Comparison of ENCODE assay signal across 9 cellular contexts in genomic region chr6:159790947-159791598, GRCh38. TPM values are rescaled to one million over a fixed set of nuclear protein-coding genes. Genes with fewer than 3 reads are reported as not detected.
DNase-seq lines count a peak whose midpoint lies in the region; ATAC-seq lines count a peak whose summit lies in the region.
"Had no signal": no experiment of that assay in that cellular context is flagged by ENCODE, and none has a peak within 500 bp of the region (broad histone marks: within the 10 kb centered on the region; RNA-seq: fewer than 3 reads in every experiment).

No MANE protein-coding gene starts in this region.

- H3K9me3 Mint-ChIP-seq in activated T-helper 1 cell treated with anti-CD3 and anti-CD28 coated beads, Interleukin-12 subunit alpha, Interleukin-12 subunit beta, Interleukin-2, Interleukin-4 antibody, amounts not matched to agents 30 ng/mL and 10 ng/mL and 1 ng/mL, durations not matched to agents 14 hours and 24 hours and 36 hours: no peaks in the 10 kb centered on the region

- H3K4me1 Mint-ChIP-seq in activated T-helper 1 cell treated with anti-CD3 and anti-CD28 coated beads, Interleukin-12 subunit alpha, Interleukin-12 subunit beta, Interleukin-2, Interleukin-4 antibody, amounts not matched to agents 30 ng/mL and 10 ng/mL and 1 ng/mL, durations not matched to agents 14 hours and 24 hours and 36 hours (ENCODE audit: low read depth): peaks cover 54% of the 10 kb centered on the region

- peak overlapping the region; percentile 80 to 99 (median 96) for H3K9ac ChIP-seq in BLaER1 treated with 17β-estradiol and CSF1 and Interleukin-3, amounts not matched to agents 10 nM and 100 nM
- peak overlapping the region; percentile 89 for H3K9ac ChIP-seq in HUES64 (ENCODE audit: low read depth, low read length)

- intact Hi-C loops in activated T-helper 1 cell treated with anti-CD3 and anti-CD28 coated beads, Interleukin-12 subunit alpha, Interleukin-12 subunit beta, Interleukin-2, Interleukin-4 antibody, amounts not matched to agents 30 ng/mL and 10 ng/mL and 1 ng/mL, durations not matched to agents 14 hours and 24 hours and 36 hours (cut with micrococcal nuclease): loop anchor here (1.0 to 10.0 kb wide), 6 partner anchors 140 to 684 kb away; no protein-coding TSS in a partner anchor

- 18% methylated on average over 19 of the region's 19 CpGs for WGBS in HUES64

- peaks cover 38 to 53% (median 44%) of the 10 kb centered on the region in 10 experiments for H3K4me1 ChIP-seq in BLaER1 treated with 17β-estradiol and CSF1 and Interleukin-3, amounts not matched to agents 10 nM and 100 nM
- peaks cover 15% of the 10 kb centered on the region for H3K4me1 ChIP-seq in HUES64 (ENCODE audit: insufficient read depth, low read length)

- H3K4me3 Mint-ChIP-seq in activated T-helper 1 cell treated with anti-CD3 and anti-CD28 coated beads, Interleukin-12 subunit alpha, Interleukin-12 subunit beta, Interleukin-2, Interleukin-4 antibody, amounts not matched to agents 30 ng/mL and 10 ng/mL and 1 ng/mL, durations not matched to agents 14 hours and 24 hours and 36 hours: peak overlapping the region; percentile 96

- H3K4me2 ChIP-seq in BLaER1 treated with 17β-estradiol and CSF1 and Interleukin-3, amounts not matched to agents 10 nM and 100 nM: peak overlapping the region; percentile 86 to 99 (median 94)

- peaks cover 50 to 69% (median 60%) of the 10 kb centered on the region in 11 experiments for H3K36me3 ChIP-seq in BLaER1 treated with 17β-estradiol and CSF1 and Interleukin-3, amounts not matched to agents 10 nM and 100 nM
- H3K36me3 ChIP-seq in HUES64 (ENCODE audit: insufficient read depth, low read length): peaks cover 58% of the 10 kb centered on the region

- no peaks in the 10 kb centered on the region for H3K27me3 Mint-ChIP-seq in activated T-helper 1 cell treated with anti-CD3 and anti-CD28 coated beads, Interleukin-12 subunit alpha, Interleukin-12 subunit beta, Interleukin-2, Interleukin-4 antibody, amounts not matched to agents 30 ng/mL and 10 ng/mL and 1 ng/mL, durations not matched to agents 14 hours and 24 hours and 36 hours (ENCODE audit: insufficient read depth)

- H3K4me3 ChIP-seq in BLaER1 treated with 17β-estradiol and CSF1 and Interleukin-3, amounts not matched to agents 10 nM and 100 nM: peak overlapping the region; percentile 87 to 100 (median 98)
- H3K4me3 ChIP-seq in HUES64 (ENCODE audit: low read length) (peak overlapping the region; percentile 72), iPS-11a (ENCODE audit: low read depth, low read length) (peak overlapping the region; percentile 98)

- H3K27me3 ChIP-seq in BLaER1 treated with 17β-estradiol and CSF1 and Interleukin-3, amounts not matched to agents 10 nM and 100 nM: no peaks in the 10 kb centered on the region
- no peaks in the 10 kb centered on the region for H3K27me3 ChIP-seq in HUES64 (ENCODE audit: insufficient read depth, low read length)

- H3K9me3 ChIP-seq in BLaER1 treated with 17β-estradiol and CSF1 and Interleukin-3, amounts not matched to agents 10 nM and 100 nM (replicated peaks in 1 of 11): no peaks in the 10 kb centered on the region
- no peaks in the 10 kb centered on the region for H3K9me3 ChIP-seq in HUES64 (ENCODE audit: insufficient read depth, low read depth, low read length)

- H3K27ac ChIP-seq in BLaER1 treated with 17β-estradiol and CSF1 and Interleukin-3, amounts not matched to agents 10 nM and 100 nM: peak overlapping the region; percentile 74 to 95 (median 93)
- peak overlapping the region; percentile 89 for H3K27ac ChIP-seq in HUES64 (ENCODE audit: low read depth, low read length)

- peaks cover 51% of the 10 kb centered on the region for H3K36me3 Mint-ChIP-seq in activated T-helper 1 cell treated with anti-CD3 and anti-CD28 coated beads, Interleukin-12 subunit alpha, Interleukin-12 subunit beta, Interleukin-2, Interleukin-4 antibody, amounts not matched to agents 30 ng/mL and 10 ng/mL and 1 ng/mL, durations not matched to agents 14 hours and 24 hours and 36 hours (ENCODE audit: low read depth)

- peak overlapping the region; percentile 98 for H3K27ac Mint-ChIP-seq in activated T-helper 1 cell treated with anti-CD3 and anti-CD28 coated beads, Interleukin-12 subunit alpha, Interleukin-12 subunit beta, Interleukin-2, Interleukin-4 antibody, amounts not matched to agents 30 ng/mL and 10 ng/mL and 1 ng/mL, durations not matched to agents 14 hours and 24 hours and 36 hours

- DNase-seq in activated T-helper 1 cell treated with anti-CD3 and anti-CD28 coated beads, Interleukin-12 subunit alpha, Interleukin-12 subunit beta, Interleukin-2, Interleukin-4 antibody, amounts not matched to agents 30 ng/mL and 10 ng/mL and 1 ng/mL, durations not matched to agents 14 hours and 24 hours and 36 hours (ENCODE audit: low spot score): no peak
- DNase-seq in stimulated activated naive CD8-positive, alpha-beta T cell treated with anti-CD3 and anti-CD28 coated beads, Interleukin-15, Interleukin-2, amounts not matched to agents 100 U/mL and 50 U/mL, for 24 hours: peak; percentile 27
- DNase-seq in SK-N-DZ (ENCODE audit: low spot score) (no peak), NCI-H1436 treated with DMSO at 0.1 percent for 48 hours (lab: John Stamatoyannopoulos, UW) (no peak), occipital lobe (lab: John Stamatoyannopoulos, UW) (no peak)

- no peak for ATAC-seq in stimulated activated naive CD8-positive, alpha-beta T cell treated with anti-CD3 and anti-CD28 coated beads, Interleukin-15, Interleukin-2, amounts not matched to agents 100 U/mL and 50 U/mL, for 24 hours

- peaks cover 27 to 69% (median 45%) of the 10 kb centered on the region in 11 experiments; a peak in 21 of 22 replicates for H4K20me1 ChIP-seq in BLaER1 treated with 17β-estradiol and CSF1 and Interleukin-3, amounts not matched to agents 10 nM and 100 nM

RNA-seq across cellular contexts. Expression of gene MRPL18, which starts 0.8 kb away (rescaled TPM):
- polyA plus RNA-seq in HUES64 (2013, experiment 1 of 2): 56.0 TPM
- polyA plus RNA-seq in HUES64 (2013, experiment 2 of 2): 50.0 TPM
- total RNA-seq in activated T-helper 1 cell treated with anti-CD3 and anti-CD28 coated beads, Interleukin-12 subunit alpha, Interleukin-12 subunit beta, Interleukin-2, Interleukin-4 antibody, amounts not matched to agents 30 ng/mL and 10 ng/mL and 1 ng/mL, durations not matched to agents 14 hours and 24 hours and 36 hours: 108 and 111 TPM in 2 replicates
- polyA plus RNA-seq in SK-N-DZ (2014; cell fraction: cytosol; rRNA removed): 134 and 165 TPM in 2 replicates
- 74.3 and 77.3 TPM in 2 replicates for polyA plus RNA-seq in SK-N-DZ (2014; cell fraction: nucleus; rRNA removed)
- total RNA-seq in occipital lobe: 44.5 TPM

RNA-seq across cellular contexts. Expression of gene TCP1, which starts 1.7 kb away (rescaled TPM):
- 241 TPM for polyA plus RNA-seq in HUES64 (2013, experiment 1 of 2)
- polyA plus RNA-seq in HUES64 (2013, experiment 2 of 2): 208 TPM
- 454 and 457 TPM in 2 replicates for total RNA-seq in activated T-helper 1 cell treated with anti-CD3 and anti-CD28 coated beads, Interleukin-12 subunit alpha, Interleukin-12 subunit beta, Interleukin-2, Interleukin-4 antibody, amounts not matched to agents 30 ng/mL and 10 ng/mL and 1 ng/mL, durations not matched to agents 14 hours and 24 hours and 36 hours
- polyA plus RNA-seq in SK-N-DZ (2014; cell fraction: cytosol; rRNA removed): 379 and 427 TPM in 2 replicates
- polyA plus RNA-seq in SK-N-DZ (2014; cell fraction: nucleus; rRNA removed): 407 and 443 TPM in 2 replicates
- 336 TPM for total RNA-seq in occipital lobe

RNA-seq across cellular contexts. Expression of gene PNLDC1, which starts 9.0 kb away (rescaled TPM):
- not detected for polyA plus RNA-seq in HUES64 (2013, experiment 1 of 2)
- polyA plus RNA-seq in HUES64 (2013, experiment 2 of 2): not detected
- total RNA-seq in activated T-helper 1 cell treated with anti-CD3 and anti-CD28 coated beads, Interleukin-12 subunit alpha, Interleukin-12 subunit beta, Interleukin-2, Interleukin-4 antibody, amounts not matched to agents 30 ng/mL and 10 ng/mL and 1 ng/mL, durations not matched to agents 14 hours and 24 hours and 36 hours: 0.56 and 0.78 TPM in 2 replicates
- not detected in 2 replicates for polyA plus RNA-seq in SK-N-DZ (2014; cell fraction: cytosol; rRNA removed)
- polyA plus RNA-seq in SK-N-DZ (2014; cell fraction: nucleus; rRNA removed): 0.12 and 0.35 TPM in 2 replicates
- not detected for total RNA-seq in occipital lobe
- total RNA-seq: M059J had no signal

RNA-seq across cellular contexts. Expression of gene ACAT2, which starts 29.2 kb away (rescaled TPM):
- polyA plus RNA-seq in HUES64 (2013, experiment 1 of 2): 183 TPM
- 188 TPM for polyA plus RNA-seq in HUES64 (2013, experiment 2 of 2)
- 83.1 and 84.2 TPM in 2 replicates for total RNA-seq in activated T-helper 1 cell treated with anti-CD3 and anti-CD28 coated beads, Interleukin-12 subunit alpha, Interleukin-12 subunit beta, Interleukin-2, Interleukin-4 antibody, amounts not matched to agents 30 ng/mL and 10 ng/mL and 1 ng/mL, durations not matched to agents 14 hours and 24 hours and 36 hours
- polyA plus RNA-seq in SK-N-DZ (2014; cell fraction: cytosol; rRNA removed): 124 and 131 TPM in 2 replicates
- 75.1 and 90.2 TPM in 2 replicates for polyA plus RNA-seq in SK-N-DZ (2014; cell fraction: nucleus; rRNA removed)
- 69.9 TPM for total RNA-seq in occipital lobe
